In the genomic region with DNA sequence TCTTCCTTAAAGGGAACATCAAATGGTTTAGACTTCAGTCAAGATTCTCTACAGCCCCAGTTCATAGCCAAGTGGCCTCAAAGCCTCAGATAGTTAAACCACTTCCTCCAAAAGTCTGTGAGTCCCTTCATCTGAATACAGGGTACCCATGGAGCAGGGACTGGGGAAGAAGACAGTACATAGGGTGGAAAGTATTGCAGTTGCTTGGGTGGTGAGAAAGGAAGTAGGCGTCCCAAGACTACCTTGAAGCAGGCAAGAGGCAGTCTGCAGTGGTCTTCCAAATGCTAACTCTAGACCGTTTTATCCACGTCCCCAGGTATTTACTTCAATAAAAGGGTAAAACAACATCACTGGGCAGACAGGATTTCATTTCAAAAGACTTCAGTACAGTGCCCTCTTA, we compare ENCODE assay signal across 8 cellular contexts. TPM values are rescaled to one million over a fixed set of nuclear protein-coding genes. Genes with fewer than 3 reads are reported as not detected.
DNase-seq lines count a peak whose midpoint lies in the region; ATAC-seq and TF ChIP-seq lines count a peak whose summit lies in the region.

No MANE protein-coding gene starts in this region.

- peak overlapping the region; percentile 98 for H3K4me3 Mint-ChIP-seq in activated T-cell treated with anti-CD3 and anti-CD28 coated beads, Interleukin-2, amount 50 U/mL, for 24 hours

- H3K4me2 ChIP-seq in hepatocyte, result peak overlapping the region; percentile 89

- no peak for TF ChIP-seq CTCF in hepatocyte (IDR thresholded peaks at IDR 0.05; ENCODE audit: poor library complexity)

- H3K27ac Mint-ChIP-seq in activated T-cell treated with anti-CD3 and anti-CD28 coated beads, Interleukin-2, amount 50 U/mL, for 24 hours, result peak overlapping the region; percentile 98

- no peaks in the 10 kb centered on the region for H3K36me3 ChIP-seq in hepatocyte (replicated peaks; ENCODE audit: insufficient read depth, low read depth)

- no peaks in the 10 kb centered on the region for H3K9me2 ChIP-seq in hepatocyte (replicated peaks; ENCODE audit: insufficient read depth)

- H3K9me3 ChIP-seq in hepatocyte (ENCODE audit: low read depth), result no peaks in the 10 kb centered on the region

- H3K27me3 ChIP-seq in hepatocyte, result peaks cover 16% of the 10 kb centered on the region

- H3K79me2 ChIP-seq in hepatocyte, result peaks cover 47% of the 10 kb centered on the region

- peak overlapping the region; percentile 75 for H3K27ac ChIP-seq in hepatocyte

- no peaks in the 10 kb centered on the region for H3K9me3 Mint-ChIP-seq in activated T-cell treated with anti-CD3 and anti-CD28 coated beads, Interleukin-2, amount 50 U/mL, for 24 hours

- H3K27me3 Mint-ChIP-seq in activated T-cell treated with anti-CD3 and anti-CD28 coated beads, Interleukin-2, amount 50 U/mL, for 24 hours, result no peaks in the 10 kb centered on the region

- H3K4me1 Mint-ChIP-seq in activated T-cell treated with anti-CD3 and anti-CD28 coated beads, Interleukin-2, amount 50 U/mL, for 24 hours (ENCODE audit: low read depth), result peaks cover 62% of the 10 kb centered on the region

- H3K36me3 Mint-ChIP-seq in activated T-cell treated with anti-CD3 and anti-CD28 coated beads, Interleukin-2, amount 50 U/mL, for 24 hours (ENCODE audit: low read depth), result peaks cover 64% of the 10 kb centered on the region

- peak; percentile 19 for ATAC-seq in HG02885 (IDR thresholded peaks at IDR 0.05; ENCODE audit: poor library complexity, unreplicated experiment)
- peak; percentile 64 for ATAC-seq in stimulated activated naive CD8-positive, alpha-beta T cell treated with anti-CD3 and anti-CD28 coated beads, Interleukin-15, Interleukin-2, amounts not matched to agents 100 U/mL and 50 U/mL, for 24 hours
- no peak for ATAC-seq in GM18867 (IDR thresholded peaks at IDR 0.05; ENCODE audit: unreplicated experiment)

- H3K4me1 ChIP-seq in hepatocyte (ENCODE audit: insufficient read depth), result peaks cover 5% of the 10 kb centered on the region

- DNase-seq in AML-193 (lab: John Stamatoyannopoulos, UW), result peak; percentile 83 to 94
- DNase-seq in activated T-cell treated with anti-CD3 and anti-CD28 coated beads, Interleukin-2, amount 50 U/mL, for 24 hours, result peak; percentile 45
- DNase-seq in hepatocyte (ENCODE audit: low spot score), result no peak
- DNase-seq in stimulated activated naive CD8-positive, alpha-beta T cell treated with anti-CD3 and anti-CD28 coated beads, Interleukin-15, Interleukin-2, amounts not matched to agents 100 U/mL and 50 U/mL, for 24 hours, result peak; percentile 48
- no peak for DNase-seq in H4 (ENCODE audit: low spot score)
- no peak for DNase-seq in dedifferentiated amniotic fluid mesenchymal stem cell (ENCODE audit: extremely low spot score)

- peak overlapping the region; percentile 72 for H3K4me3 ChIP-seq in hepatocyte

- H2AFZ ChIP-seq in hepatocyte, result no peak overlapping the region

- H4K20me1 ChIP-seq in hepatocyte (ENCODE audit: insufficient read depth, poor library complexity, severe bottlenecking), result no peaks in the 10 kb centered on the region

- 47% methylated on average over 3 of the region's 3 CpGs for WGBS in hepatocyte (ENCODE audit: low lambda C conversion rate, missing lambda C conversion rate)

RNA-seq across cellular contexts. Expression of a gene that starts 2.0 kb away (rescaled TPM):
- 40.0 and 65.7 TPM in 2 replicates for total RNA-seq in hepatocyte
- 63.7 and 70.1 TPM in 2 replicates for polyA plus RNA-seq in hepatocyte
- total RNA-seq in H4 (2014; rRNA removed; shearing (Covaris generic)), result 19.9 and 22.8 TPM in 2 replicates

Comparison
In these comparisons a context has a peak if more than half of its experiments do, and no peak if none do; other contexts are left out.
1. DNase-seq: peak in AML-193 (2 of 2), activated T-cell treated with anti-CD3 and anti-CD28 coated beads, Interleukin-2, amount 50 U/mL, for 24 hours (single experiment) and stimulated activated naive CD8-positive, alpha-beta T cell treated with anti-CD3 and anti-CD28 coated beads, Interleukin-15, Interleukin-2, amounts not matched to agents 100 U/mL and 50 U/mL, for 24 hours (single experiment); none in hepatocyte (single experiment), H4 (single experiment) and dedifferentiated amniotic fluid mesenchymal stem cell (single experiment).